ENCODE assay signal across 24 cellular contexts in genomic region chr3:118408431-118408830, GRCh38.
"Had no signal": no experiment of that assay in that cellular context is flagged by ENCODE, and none has a peak within 500 bp of the region (broad histone marks: within the 10 kb centered on the region; RNA-seq: fewer than 3 reads in every experiment).

No MANE protein-coding gene starts in this region.

- H3K27ac ChIP-seq: dorsolateral prefrontal cortex, esophagus squamous epithelium, left ventricle myocardium inferior, lower lobe of right lung, neural progenitor cell, ovary, right atrium auricular region, sigmoid colon, skin epidermis, thoracic aorta, transverse colon had no signal

- H3K27ac Mint-ChIP-seq: natural killer cell treated with Interleukin-12 subunit alpha and Interleukin-12 subunit beta and Interleukin-15 and Interleukin-18, amount 100 ng/mL, for 72 hours; neural progenitor cell; stimulated activated naive B cell treated with anti-CD40 and anti-IgM and Interleukin-4, amounts not matched to agents 10 μg/mL and 1 μg/mL and 100 μg/mL, for 72 hours; stimulated activated naive CD8-positive, alpha-beta T cell treated with anti-CD3 and anti-CD28 coated beads, Interleukin-15, amount 100 ng/mL, for 72 hours had no signal

- H3K9me3 ChIP-seq: lower lobe of right lung, ovary, sigmoid colon, thoracic aorta, transverse colon had no signal

- H3K27me3 ChIP-seq: esophagus squamous epithelium, neural progenitor cell, ovary, right atrium auricular region, sigmoid colon, transverse colon had no signal

- DNase-seq: cortex of kidney; dorsolateral prefrontal cortex; effector CD8-positive, alpha-beta T cell; esophagus squamous epithelium; foreskin fibroblast; kidney; left cardiac atrium; left ventricle myocardium inferior; lower lobe of right lung; mesenchymal stem cell; midbrain; nucleus accumbens; ovary; sigmoid colon; stimulated activated CD4-positive, alpha-beta T cell treated with anti-CD3 and anti-CD28 coated beads, Interleukin-2, amount 100 ng/mL, for 24 hours; stimulated activated CD4-positive, alpha-beta T cell treated with anti-CD3 and anti-CD28 coated beads, Interleukin-4, amount 100 ng/mL, for 4 hours; stimulated activated naive B cell treated with anti-CD40 and anti-IgM and Interleukin-4, amounts not matched to agents 10 μg/mL and 1 μg/mL and 100 μg/mL, for 72 hours; stimulated activated naive CD8-positive, alpha-beta T cell treated with anti-CD3 and anti-CD28 coated beads, Interleukin-15, amount 100 ng/mL, for 72 hours; transverse colon had no signal

- ATAC-seq: left cardiac atrium; lower lobe of right lung; natural killer cell treated with Interleukin-12 subunit alpha and Interleukin-12 subunit beta and Interleukin-15 and Interleukin-18, amount 100 ng/mL, for 72 hours; stimulated activated naive B cell treated with anti-CD40 and anti-IgM and Interleukin-4, amounts not matched to agents 10 μg/mL and 1 μg/mL and 100 μg/mL, for 72 hours; stimulated activated naive CD8-positive, alpha-beta T cell treated with anti-CD3 and anti-CD28 coated beads, Interleukin-15, amount 100 ng/mL, for 72 hours had no signal

- H3K9me3 Mint-ChIP-seq: neural progenitor cell had no signal

- H3K36me3 ChIP-seq: esophagus squamous epithelium, left ventricle myocardium inferior, lower lobe of right lung, ovary, right atrium auricular region, sigmoid colon, thoracic aorta, transverse colon had no signal

- H3K4me3 ChIP-seq: dorsolateral prefrontal cortex, esophagus squamous epithelium, left ventricle myocardium inferior, lower lobe of right lung, neural progenitor cell, ovary, right atrium auricular region, sigmoid colon, skin epidermis, thoracic aorta, transverse colon had no signal

- H3K4me3 Mint-ChIP-seq: natural killer cell treated with Interleukin-12 subunit alpha and Interleukin-12 subunit beta and Interleukin-15 and Interleukin-18, amount 100 ng/mL, for 72 hours; neural progenitor cell; stimulated activated naive B cell treated with anti-CD40 and anti-IgM and Interleukin-4, amounts not matched to agents 10 μg/mL and 1 μg/mL and 100 μg/mL, for 72 hours; stimulated activated naive CD8-positive, alpha-beta T cell treated with anti-CD3 and anti-CD28 coated beads, Interleukin-15, amount 100 ng/mL, for 72 hours had no signal

- H3K4me1 Mint-ChIP-seq: neural progenitor cell; stimulated activated naive B cell treated with anti-CD40 and anti-IgM and Interleukin-4, amounts not matched to agents 10 μg/mL and 1 μg/mL and 100 μg/mL, for 72 hours; stimulated activated naive CD8-positive, alpha-beta T cell treated with anti-CD3 and anti-CD28 coated beads, Interleukin-15, amount 100 ng/mL, for 72 hours had no signal

- H3K4me1 ChIP-seq: esophagus squamous epithelium, left ventricle myocardium inferior, lower lobe of right lung, neural progenitor cell, right atrium auricular region, sigmoid colon, transverse colon had no signal

- H3K27me3 Mint-ChIP-seq: natural killer cell treated with Interleukin-12 subunit alpha and Interleukin-12 subunit beta and Interleukin-15 and Interleukin-18, amount 100 ng/mL, for 72 hours; stimulated activated naive B cell treated with anti-CD40 and anti-IgM and Interleukin-4, amounts not matched to agents 10 μg/mL and 1 μg/mL and 100 μg/mL, for 72 hours; stimulated activated naive CD8-positive, alpha-beta T cell treated with anti-CD3 and anti-CD28 coated beads, Interleukin-15, amount 100 ng/mL, for 72 hours had no signal

- H3K36me3 Mint-ChIP-seq: natural killer cell treated with Interleukin-12 subunit alpha and Interleukin-12 subunit beta and Interleukin-15 and Interleukin-18, amount 100 ng/mL, for 72 hours; neural progenitor cell; stimulated activated naive B cell treated with anti-CD40 and anti-IgM and Interleukin-4, amounts not matched to agents 10 μg/mL and 1 μg/mL and 100 μg/mL, for 72 hours had no signal
